Comparison of ENCODE assay signal across 19 cellular contexts in the genomic region with DNA sequence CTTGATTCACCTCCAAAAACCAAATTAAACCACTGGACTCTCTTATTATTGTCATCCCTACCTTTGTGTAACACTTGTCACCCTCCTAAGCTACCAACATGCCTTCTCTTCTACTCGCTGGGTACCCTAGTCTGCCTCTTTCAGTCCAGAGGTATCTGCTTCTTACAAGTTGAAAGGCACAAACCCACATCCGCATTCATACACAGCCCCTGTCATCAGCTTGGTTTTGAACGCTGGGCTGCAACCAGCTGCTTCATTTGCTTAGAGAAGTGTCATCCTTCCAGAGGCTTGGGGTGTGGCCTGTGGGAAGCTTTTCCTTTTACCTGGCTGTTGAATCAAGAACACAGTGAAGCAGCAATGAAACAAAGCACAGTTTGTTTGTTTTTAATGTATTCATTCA.
DNase-seq lines count a peak whose midpoint lies in the region; ATAC-seq and FAIRE-seq lines count a peak whose summit lies in the region.
"Had no signal": no experiment of that assay in that cellular context is flagged by ENCODE, and none has a peak within 500 bp of the region (broad histone marks: within the 10 kb centered on the region; RNA-seq: fewer than 3 reads in every experiment).

No MANE protein-coding gene starts in this region.

- DNase-seq in activated naive CD8-positive, alpha-beta T cell treated with anti-CD3 and anti-CD28 coated beads, Interleukin-2, amount 10 ng/mL, durations not matched to agents 7 days and 5 days = no peak
- no peak for DNase-seq in activated naive CD8-positive, alpha-beta T cell treated with anti-CD3 and anti-CD28 coated beads, Interleukin-2, amount 50 U/mL, for 24 hours
- DNase-seq in RCC 7860 (ENCODE audit: low spot score) (peak; percentile 71), sciatic nerve (ENCODE audit: low spot score) (no peak), hypothalamus (lab: John Stamatoyannopoulos, UW) (no peak), HK-2 (ENCODE audit: unreplicated experiment) (no peak)
- DNase-seq: Caco-2; effector CD4-positive, alpha-beta T cell; GDM1; IMR-90; NCI-H2171; SHP77 treated with DMSO at 0.1 percent for 48 hours; stimulated activated CD4-positive, alpha-beta T cell treated with anti-CD3 and anti-CD28 coated beads, Interleukin-15, amount 100 ng/mL, for 24 hours had no signal

- intact Hi-C loops in sciatic nerve (cut with DNase I) = no loop called here

- H3K4me1 Mint-ChIP-seq in activated naive CD8-positive, alpha-beta T cell treated with anti-CD3 and anti-CD28 coated beads, Interleukin-2, amount 10 ng/mL, durations not matched to agents 7 days and 5 days = no peaks in the 10 kb centered on the region
- no peaks in the 10 kb centered on the region for H3K4me1 Mint-ChIP-seq in activated naive CD8-positive, alpha-beta T cell treated with anti-CD3 and anti-CD28 coated beads, Interleukin-2, amount 50 U/mL, for 24 hours

- POLR2A ChIA-PET in activated naive CD8-positive, alpha-beta T cell treated with anti-CD3 and anti-CD28 coated beads, Interleukin-2, amount 10 ng/mL, durations not matched to agents 7 days and 5 days (lab: Charles Lee) = no interaction called here

- H3K4me3 Mint-ChIP-seq in activated naive CD8-positive, alpha-beta T cell treated with anti-CD3 and anti-CD28 coated beads, Interleukin-2, amount 10 ng/mL, durations not matched to agents 7 days and 5 days = no peak overlapping the region
- H3K4me3 Mint-ChIP-seq in activated naive CD8-positive, alpha-beta T cell treated with anti-CD3 and anti-CD28 coated beads, Interleukin-2, amount 50 U/mL, for 24 hours = no peak overlapping the region
- H3K4me3 Mint-ChIP-seq: T-helper 2 cell treated with Interferon-gamma antibody and Interleukin-4, amounts not matched to agents 5 μg/mL and 100 μg/mL, for 36 hours had no signal

- FAIRE-seq in RCC 7860 (lab: Jason Lieb, UNC) = peak; percentile 66
- FAIRE-seq: GM18507 had no signal

- no peak overlapping the region for H3K27ac Mint-ChIP-seq in activated naive CD8-positive, alpha-beta T cell treated with anti-CD3 and anti-CD28 coated beads, Interleukin-2, amount 10 ng/mL, durations not matched to agents 7 days and 5 days
- H3K27ac Mint-ChIP-seq in activated naive CD8-positive, alpha-beta T cell treated with anti-CD3 and anti-CD28 coated beads, Interleukin-2, amount 50 U/mL, for 24 hours = no peak overlapping the region
- H3K27ac Mint-ChIP-seq: activated naive CD4-positive, alpha-beta T cell treated with anti-CD3 and anti-CD28 coated beads, Interleukin-2, amount 50 U/mL, for 72 hours; T-helper 2 cell treated with Interferon-gamma antibody and Interleukin-4, amounts not matched to agents 5 μg/mL and 100 μg/mL, for 36 hours had no signal

- H3K9me3 Mint-ChIP-seq in activated naive CD8-positive, alpha-beta T cell treated with anti-CD3 and anti-CD28 coated beads, Interleukin-2, amount 10 ng/mL, durations not matched to agents 7 days and 5 days = no peaks in the 10 kb centered on the region
- H3K9me3 Mint-ChIP-seq in activated naive CD8-positive, alpha-beta T cell treated with anti-CD3 and anti-CD28 coated beads, Interleukin-2, amount 50 U/mL, for 24 hours = no peaks in the 10 kb centered on the region
- H3K9me3 Mint-ChIP-seq: activated naive CD4-positive, alpha-beta T cell treated with anti-CD3 and anti-CD28 coated beads, Interleukin-2, amount 50 U/mL, for 72 hours; T-helper 2 cell treated with Interferon-gamma antibody and Interleukin-4, amounts not matched to agents 5 μg/mL and 100 μg/mL, for 36 hours had no signal

- H3K27me3 Mint-ChIP-seq in activated naive CD8-positive, alpha-beta T cell treated with anti-CD3 and anti-CD28 coated beads, Interleukin-2, amount 10 ng/mL, durations not matched to agents 7 days and 5 days = peaks cover 5% of the 10 kb centered on the region
- H3K27me3 Mint-ChIP-seq in activated naive CD8-positive, alpha-beta T cell treated with anti-CD3 and anti-CD28 coated beads, Interleukin-2, amount 50 U/mL, for 24 hours = peaks cover 3% of the 10 kb centered on the region

- peak; percentile 54 for ATAC-seq in activated naive CD8-positive, alpha-beta T cell treated with anti-CD3 and anti-CD28 coated beads, Interleukin-2, amount 10 ng/mL, durations not matched to agents 7 days and 5 days (ENCODE audit: low read depth)
- ATAC-seq in activated naive CD8-positive, alpha-beta T cell treated with anti-CD3 and anti-CD28 coated beads, Interleukin-2, amount 50 U/mL, for 24 hours = no peak
- ATAC-seq in HG02885 (IDR thresholded peaks at IDR 0.05; ENCODE audit: poor library complexity, unreplicated experiment) (peak; percentile 74), sciatic nerve (peak; percentile 44), GM21367 (IDR thresholded peaks at IDR 0.05; ENCODE audit: unreplicated experiment) (no peak)
- ATAC-seq: activated naive CD4-positive, alpha-beta T cell treated with anti-CD3 and anti-CD28 coated beads, Interleukin-2, amount 50 U/mL, for 72 hours; left lobe of liver had no signal

- H3K36me3 Mint-ChIP-seq in activated naive CD8-positive, alpha-beta T cell treated with anti-CD3 and anti-CD28 coated beads, Interleukin-2, amount 10 ng/mL, durations not matched to agents 7 days and 5 days = no peaks in the 10 kb centered on the region
- H3K36me3 Mint-ChIP-seq in activated naive CD8-positive, alpha-beta T cell treated with anti-CD3 and anti-CD28 coated beads, Interleukin-2, amount 50 U/mL, for 24 hours (ENCODE audit: low read depth) = no peaks in the 10 kb centered on the region
- H3K36me3 Mint-ChIP-seq: activated naive CD4-positive, alpha-beta T cell treated with anti-CD3 and anti-CD28 coated beads, Interleukin-2, amount 50 U/mL, for 72 hours had no signal

Comparison
In these comparisons a context has a peak if more than half of its experiments do, and no peak if none do; other contexts are left out.
1. ATAC-seq: peak in activated naive CD8-positive, alpha-beta T cell treated with anti-CD3 and anti-CD28 coated beads, Interleukin-2, amount 10 ng/mL, durations not matched to agents 7 days and 5 days (single experiment), HG02885 (single experiment) and sciatic nerve (single experiment); none in activated naive CD8-positive, alpha-beta T cell treated with anti-CD3 and anti-CD28 coated beads, Interleukin-2, amount 50 U/mL, for 24 hours (single experiment) and GM21367 (single experiment).